16 cellular contexts compared by ENCODE assay signal in the genomic region with DNA sequence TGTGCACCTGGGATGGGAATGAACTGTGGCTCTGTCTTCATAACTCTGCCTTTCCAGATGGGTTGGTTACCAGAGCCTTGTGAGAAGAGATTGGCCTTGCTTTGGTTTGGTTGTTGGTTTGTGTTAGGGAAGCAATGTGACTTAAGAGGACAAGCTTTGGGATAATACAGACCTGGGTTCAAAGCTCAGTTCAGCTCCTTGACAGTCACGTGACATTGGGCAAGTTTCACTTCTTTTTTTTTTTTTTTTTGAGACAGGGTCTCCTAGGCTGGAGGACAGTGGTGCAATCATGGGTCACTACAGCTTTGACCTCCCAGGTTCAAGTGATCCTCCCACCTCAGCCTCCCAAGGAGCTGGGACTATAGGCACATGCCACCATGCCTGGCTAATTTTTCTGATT. TPM values are rescaled to one million over a fixed set of nuclear protein-coding genes. Genes with fewer than 3 reads are reported as not detected.
DNase-seq lines count a peak whose midpoint lies in the region; ATAC-seq and TF ChIP-seq lines count a peak whose summit lies in the region.
"Had no signal": no experiment of that assay in that cellular context is flagged by ENCODE, and none has a peak within 500 bp of the region (broad histone marks: within the 10 kb centered on the region; RNA-seq: fewer than 3 reads in every experiment).

No MANE protein-coding gene starts in this region.

- peak overlapping the region; percentile 89 for H3K27ac ChIP-seq in angular gyrus (ENCODE audit: low read depth, low read length)
- peak overlapping the region; percentile 64 for H3K27ac ChIP-seq in lower lobe of right lung
- H3K27ac ChIP-seq in temporal lobe (ENCODE audit: low read depth, low read length) = peak overlapping the region; percentile 92

- no peaks in the 10 kb centered on the region for H3K4me1 Mint-ChIP-seq in activated naive CD8-positive, alpha-beta T cell treated with anti-CD3 and anti-CD28 coated beads for 36 hours

- no peaks in the 10 kb centered on the region for H3K36me3 ChIP-seq in lower lobe of right lung

- no peaks in the 10 kb centered on the region for H3K27me3 ChIP-seq in lower lobe of right lung (ENCODE audit: low read depth)

- H3K4me1 ChIP-seq in lower lobe of right lung = peaks cover 29% of the 10 kb centered on the region

- intact Hi-C loops in lower lobe of right lung (cut with DNase I) = no loop called here

- no peaks in the 10 kb centered on the region for H3K36me3 Mint-ChIP-seq in activated naive CD8-positive, alpha-beta T cell treated with anti-CD3 and anti-CD28 coated beads for 36 hours

- peaks cover 7% of the 10 kb centered on the region for H3K27me3 Mint-ChIP-seq in activated naive CD8-positive, alpha-beta T cell treated with anti-CD3 and anti-CD28 coated beads for 36 hours

- H3K9me3 ChIP-seq in lower lobe of right lung = no peaks in the 10 kb centered on the region

- no peak overlapping the region for H3K4me3 Mint-ChIP-seq in activated naive CD8-positive, alpha-beta T cell treated with anti-CD3 and anti-CD28 coated beads for 36 hours
- H3K4me3 Mint-ChIP-seq: activated CD8-positive, alpha-beta T cell treated with anti-CD3 and anti-CD28 coated beads for 36 hours; activated T-cell treated with anti-CD3 and anti-CD28 coated beads, Interleukin-2, amount 50 U/mL, for 72 hours; CD4-positive, alpha-beta T cell had no signal

- no peaks in the 10 kb centered on the region for H3K9me3 Mint-ChIP-seq in activated naive CD8-positive, alpha-beta T cell treated with anti-CD3 and anti-CD28 coated beads for 36 hours
- H3K9me3 Mint-ChIP-seq: activated CD8-positive, alpha-beta T cell treated with anti-CD3 and anti-CD28 coated beads for 36 hours; activated T-cell treated with anti-CD3 and anti-CD28 coated beads, Interleukin-2, amount 50 U/mL, for 72 hours; CD4-positive, alpha-beta T cell had no signal

- no peak for TF ChIP-seq CTCF in lower lobe of right lung (IDR thresholded peaks at IDR 0.05)

- peak; percentile 13 for DNase-seq in SIG-M5 treated with dmso at 0.1 percent for 504 hours (lab: John Stamatoyannopoulos, UW; ENCODE audit: unreplicated experiment)
- no peak for DNase-seq in SIG-M5 (lab: John Stamatoyannopoulos, UW)
- no peak for DNase-seq in lower lobe of right lung
- no peak for DNase-seq in activated naive CD8-positive, alpha-beta T cell treated with anti-CD3 and anti-CD28 coated beads for 36 hours
- no peak for DNase-seq in activated CD4-positive, alpha-beta T cell treated with anti-CD3 and anti-CD28 coated beads for 48 hours
- DNase-seq: activated CD8-positive, alpha-beta T cell treated with anti-CD3 and anti-CD28 coated beads for 36 hours; activated T-cell treated with anti-CD3 and anti-CD28 coated beads, Interleukin-2, amount 50 U/mL, for 72 hours; CD4-positive, alpha-beta T cell; DND-41; kidney; MM.1S; NCI-H526 had no signal

- no peak overlapping the region for H3K27ac Mint-ChIP-seq in activated naive CD8-positive, alpha-beta T cell treated with anti-CD3 and anti-CD28 coated beads for 36 hours
- H3K27ac Mint-ChIP-seq: activated CD8-positive, alpha-beta T cell treated with anti-CD3 and anti-CD28 coated beads for 36 hours; activated T-cell treated with anti-CD3 and anti-CD28 coated beads, Interleukin-2, amount 50 U/mL, for 72 hours; CD4-positive, alpha-beta T cell had no signal

- no peak for ATAC-seq in lower lobe of right lung
- no peak for ATAC-seq in HG03439 (IDR thresholded peaks at IDR 0.05; ENCODE audit: unreplicated experiment)
- ATAC-seq: activated CD8-positive, alpha-beta T cell treated with anti-CD3 and anti-CD28 coated beads for 36 hours; activated T-cell treated with anti-CD3 and anti-CD28 coated beads, Interleukin-2, amount 50 U/mL, for 72 hours had no signal

- H3K4me3 ChIP-seq in lower lobe of right lung = peak overlapping the region; percentile 11
- H3K4me3 ChIP-seq: smooth muscle cell had no signal

RNA-seq across cellular contexts. Expression of a gene that starts 42.7 kb away (rescaled TPM):
- total RNA-seq in lower lobe of right lung (6.8 TPM), temporal lobe (28.0 TPM)
- total RNA-seq in activated naive CD8-positive, alpha-beta T cell treated with anti-CD3 and anti-CD28 coated beads for 36 hours = not detected
- total RNA-seq: activated CD8-positive, alpha-beta T cell treated with anti-CD3 and anti-CD28 coated beads for 36 hours; CD4-positive, alpha-beta T cell had no signal
